In the genomic region with DNA sequence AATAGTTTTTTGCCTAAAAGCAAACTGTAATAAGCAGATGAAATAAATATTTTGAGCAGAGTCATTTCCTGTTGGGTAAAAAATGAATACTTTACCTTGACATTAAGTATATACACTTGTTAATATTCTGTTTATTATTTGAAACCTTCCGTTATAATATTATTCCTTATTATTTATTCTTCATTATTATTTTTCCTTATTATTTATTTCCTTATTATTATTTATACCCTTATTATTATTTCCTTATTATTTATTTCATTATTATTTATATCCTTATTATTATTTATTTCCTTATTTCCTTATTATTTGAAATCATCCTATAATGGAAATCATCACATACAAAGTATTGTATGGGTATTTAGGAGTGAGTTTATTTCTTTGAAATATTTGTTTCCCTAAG, we compare ENCODE assay signal across 15 cellular contexts.
DNase-seq lines count a peak whose midpoint lies in the region; ATAC-seq, FAIRE-seq and TF ChIP-seq lines count a peak whose summit lies in the region.
"Had no signal": no experiment of that assay in that cellular context is flagged by ENCODE, and none has a peak within 500 bp of the region (broad histone marks: within the 10 kb centered on the region; RNA-seq: fewer than 3 reads in every experiment).

No MANE protein-coding gene starts in this region.

- ATAC-seq in GM18858 (IDR thresholded peaks at IDR 0.05; ENCODE audit: unreplicated experiment), result no peak
- ATAC-seq: A549; CD8-positive, alpha-beta T cell; GM12878 had no signal

- no peak for DNase-seq in frontal cortex (ENCODE audit: low spot score in 2 of 2)
- no peak for DNase-seq in small intestine
- DNase-seq in C1 segment of cervical spinal cord (lab: John Stamatoyannopoulos, UW), result no peak
- DNase-seq in BE2C, result no peak
- DNase-seq: AML-193; Calu3; CD8-positive, alpha-beta T cell; DMS79 treated with DMSO at 0.1 percent for 48 hours; GM23248 had no signal

- no peaks in the 10 kb centered on the region for H3K9me3 ChIP-seq in small intestine (ENCODE audit: control insufficient read depth, low read depth)
- no peaks in the 10 kb centered on the region for H3K9me3 ChIP-seq in BE2C
- H3K9me3 ChIP-seq: A549, BLaER1, HAP-1 had no signal

- H3K27ac ChIP-seq in small intestine (ENCODE audit: low read depth in 1 of 2, low read length in 1 of 2), result no peak overlapping the region
- H3K27ac ChIP-seq: BLaER1, GM23248 had no signal

- FAIRE-seq in TTC549 (lab: Jason Lieb, UNC), result peak; percentile 83
- FAIRE-seq in frontal cortex (lab: Jason Lieb, UNC), result peak; percentile 94
- FAIRE-seq in small intestine (lab: Jason Lieb, UNC), result peak; percentile 90
- FAIRE-seq: A549, GM12878 had no signal

- TF ChIP-seq CTCF in BE2C (IDR thresholded peaks at IDR 0.05; ENCODE audit: low read depth, low read length), result no peak

- H3K27me3 ChIP-seq in small intestine (ENCODE audit: control insufficient read depth in 2 of 2, insufficient read depth in 2 of 2, low read length in 2 of 2) (no peaks in the 10 kb centered on the region), BE2C (no peaks in the 10 kb centered on the region)
- H3K27me3 ChIP-seq: BLaER1 had no signal

- H3K4me1 ChIP-seq in small intestine (ENCODE audit: control insufficient read depth in 2 of 2, insufficient read depth in 1 of 2, low read depth in 1 of 2, low read length in 1 of 2), result no peaks in the 10 kb centered on the region
- no peaks in the 10 kb centered on the region for H3K4me1 ChIP-seq in BE2C
- H3K4me1 ChIP-seq: BLaER1, HAP-1 had no signal

- H3K4me3 ChIP-seq in small intestine (ENCODE audit: low read depth in 1 of 2, low read length in 2 of 2) (no peak overlapping the region), BE2C (ENCODE audit: low read depth, low read length) (no peak overlapping the region)
- H3K4me3 ChIP-seq: A549, BLaER1, GM12878, GM23248, HAP-1 had no signal

- H3K36me3 ChIP-seq in small intestine (ENCODE audit: control insufficient read depth in 2 of 2, insufficient read depth in 2 of 2, low read length in 2 of 2) (no peaks in the 10 kb centered on the region), BE2C (no peaks in the 10 kb centered on the region)
- H3K36me3 ChIP-seq: BLaER1, HAP-1 had no signal

- WGBS in small intestine, 3 donors, result 88 to 91% (median 91%) methylated on average over 1 of the region's 1 CpG
